Comparison of ENCODE assay signal across 2 cellular contexts in the genomic region with DNA sequence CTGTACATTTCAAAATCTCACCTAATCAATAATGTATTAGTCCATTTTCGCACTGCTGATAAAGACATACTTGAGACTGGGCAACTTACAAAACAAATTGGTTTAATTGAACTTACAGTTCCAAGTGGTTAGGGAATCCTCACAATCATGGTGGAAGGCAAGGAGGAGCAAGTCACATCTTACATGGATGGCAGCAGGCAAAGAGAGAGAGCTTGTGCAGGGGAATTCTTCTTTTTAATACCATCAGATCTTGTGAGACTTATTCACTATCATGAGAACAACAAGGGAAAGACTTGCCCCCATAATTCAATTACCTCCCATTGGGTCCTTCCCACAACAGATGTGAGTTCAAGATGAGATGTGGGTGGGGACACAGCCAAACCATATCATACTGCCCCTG. TPM values are rescaled to one million over a fixed set of nuclear protein-coding genes. Genes with fewer than 3 reads are reported as not detected.
"Had no signal": no experiment of that assay in that cellular context is flagged by ENCODE, and none has a peak within 500 bp of the region (broad histone marks: within the 10 kb centered on the region; RNA-seq: fewer than 3 reads in every experiment).

No MANE protein-coding gene starts in this region.

RNA-seq across cellular contexts. Expression of a gene that starts 47.5 kb away (rescaled TPM):
- total RNA-seq: IMR-90 had no signal
- polyA plus RNA-seq: IgD-negative memory B cell, IMR-90 had no signal
